8 cellular contexts compared by ENCODE assay signal in genomic region chr6:13813011-13813410, GRCh38. TPM values are rescaled to one million over a fixed set of nuclear protein-coding genes. Genes with fewer than 3 reads are reported as not detected.
DNase-seq lines count a peak whose midpoint lies in the region; ATAC-seq and TF ChIP-seq lines count a peak whose summit lies in the region.

No MANE protein-coding gene starts in this region.

- POLR2A ChIA-PET in activated B cell treated with CpG ODN at 0.5 μM for 24 hours (lab: Charles Lee) = interaction anchor here (1.1 kb wide), 1 partner anchor 238 kb away, joined by 4 read pairs; the partner anchor contains the start of gene SIRT5

- TF ChIP-seq CTCF in activated B cell treated with CpG ODN at 0.5 μM for 24 hours (IDR thresholded peaks at IDR 0.05) (no peak), suprapubic skin (IDR thresholded peaks at IDR 0.05) (no peak)

- H3K27me3 Mint-ChIP-seq in activated CD4-positive, alpha-beta T cell treated with anti-CD3 and anti-CD28 coated beads, Interleukin-2, amount 10 ng/mL, durations not matched to agents 24 days and 14 days = peaks cover 7% of the 10 kb centered on the region
- H3K27me3 Mint-ChIP-seq in activated B cell treated with CpG ODN at 0.5 μM for 24 hours = no peaks in the 10 kb centered on the region

- H3K4me1 Mint-ChIP-seq in activated CD4-positive, alpha-beta T cell treated with anti-CD3 and anti-CD28 coated beads, Interleukin-2, amount 10 ng/mL, durations not matched to agents 24 days and 14 days = peaks cover 28% of the 10 kb centered on the region
- H3K4me1 Mint-ChIP-seq in activated B cell treated with CpG ODN at 0.5 μM for 24 hours = peaks cover 34% of the 10 kb centered on the region

- ATAC-seq in activated B cell treated with CpG ODN at 0.5 μM for 24 hours (ENCODE audit: low read depth) (no peak), GM18868 (IDR thresholded peaks at IDR 0.05; ENCODE audit: unreplicated experiment) (no peak)

- no peaks in the 10 kb centered on the region for H3K9me3 ChIP-seq in iPS-18a (ENCODE audit: control insufficient read depth, low read depth, low read length)
- H3K9me3 ChIP-seq in suprapubic skin = no peaks in the 10 kb centered on the region

- H3K4me1 ChIP-seq in iPS-18a (ENCODE audit: control insufficient read depth, low read depth, low read length) = peaks cover 11% of the 10 kb centered on the region
- H3K4me1 ChIP-seq in suprapubic skin = peaks cover 32% of the 10 kb centered on the region

- intact Hi-C loops in activated CD4-positive, alpha-beta T cell treated with anti-CD3 and anti-CD28 coated beads, Interleukin-2, amount 10 ng/mL, durations not matched to agents 24 days and 14 days (cut with micrococcal nuclease) = loop anchor here (5.0 to 10.0 kb wide), 3 partner anchors 254 to 458 kb away; no protein-coding TSS in a partner anchor
- intact Hi-C loops in activated B cell treated with CpG ODN at 0.5 μM for 24 hours (cut with micrococcal nuclease) = loop anchor here (1.0 to 10.0 kb wide), 4 partner anchors 18 to 1512 kb away; partner anchors contain the start of gene JARID2

- peak overlapping the region; percentile 72 for H3K9ac ChIP-seq in iPS-18a (ENCODE audit: low read length)

- H3K4me3 Mint-ChIP-seq in activated CD4-positive, alpha-beta T cell treated with anti-CD3 and anti-CD28 coated beads, Interleukin-2, amount 10 ng/mL, durations not matched to agents 24 days and 14 days = peak overlapping the region; percentile 88
- H3K4me3 Mint-ChIP-seq in activated B cell treated with CpG ODN at 0.5 μM for 24 hours = peak overlapping the region; percentile 91

- no peaks in the 10 kb centered on the region for H3K27me3 ChIP-seq in iPS-18a (ENCODE audit: control insufficient read depth, insufficient read depth, low read length)
- H3K27me3 ChIP-seq in suprapubic skin = no peaks in the 10 kb centered on the region

- H3K9me3 Mint-ChIP-seq in activated CD4-positive, alpha-beta T cell treated with anti-CD3 and anti-CD28 coated beads, Interleukin-2, amount 10 ng/mL, durations not matched to agents 24 days and 14 days = no peaks in the 10 kb centered on the region
- no peaks in the 10 kb centered on the region for H3K9me3 Mint-ChIP-seq in activated B cell treated with CpG ODN at 0.5 μM for 24 hours

- no peak overlapping the region for H3K27ac ChIP-seq in iPS-18a (ENCODE audit: low read length)
- H3K27ac ChIP-seq in suprapubic skin = peak overlapping the region; percentile 98

- H3K27ac Mint-ChIP-seq in activated CD4-positive, alpha-beta T cell treated with anti-CD3 and anti-CD28 coated beads, Interleukin-2, amount 10 ng/mL, durations not matched to agents 24 days and 14 days = no peak overlapping the region
- H3K27ac Mint-ChIP-seq in activated B cell treated with CpG ODN at 0.5 μM for 24 hours = peak overlapping the region; percentile 63

- no peak for TF ChIP-seq EP300 in suprapubic skin (IDR thresholded peaks at IDR 0.05)

- H3K36me3 ChIP-seq in iPS-18a (ENCODE audit: control insufficient read depth, low read depth, low read length) (peaks cover 7% of the 10 kb centered on the region), suprapubic skin (no peaks in the 10 kb centered on the region)

- H3K4me3 ChIP-seq in iPS-18a (ENCODE audit: low read length) (peak overlapping the region; percentile 86), suprapubic skin (peak overlapping the region; percentile 86)

- DNase-seq in activated CD4-positive, alpha-beta T cell treated with anti-CD3 and anti-CD28 coated beads, Interleukin-2, amount 10 ng/mL, durations not matched to agents 24 days and 14 days = no peak
- DNase-seq in activated CD4-positive, alpha-beta T cell treated with anti-CD3 and anti-CD28 coated beads for 4 hours = no peak
- no peak for DNase-seq in activated B cell treated with CpG ODN at 0.5 μM for 24 hours
- no peak for DNase-seq in suprapubic skin (ENCODE audit: low spot score in 2 of 2)
- no peak for DNase-seq in NCI-H1105 (lab: John Stamatoyannopoulos, UW)
- DNase-seq in kidney glomerular epithelial cell (lab: John Stamatoyannopoulos, UW) = no peak

- H3K36me3 Mint-ChIP-seq in activated CD4-positive, alpha-beta T cell treated with anti-CD3 and anti-CD28 coated beads, Interleukin-2, amount 10 ng/mL, durations not matched to agents 24 days and 14 days (ENCODE audit: low read depth) = peaks cover 9% of the 10 kb centered on the region
- H3K36me3 Mint-ChIP-seq in activated B cell treated with CpG ODN at 0.5 μM for 24 hours (ENCODE audit: low read depth) = peaks cover 6% of the 10 kb centered on the region

- CTCF ChIA-PET in activated B cell treated with CpG ODN at 0.5 μM for 24 hours (lab: Charles Lee) = no interaction called here

- no peak for TF ChIP-seq POLR2A in suprapubic skin (IDR thresholded peaks at IDR 0.05)

- 37% methylated on average over 7 of the region's 7 CpGs for WGBS in suprapubic skin

RNA-seq across cellular contexts. Expression of gene MCUR1, which starts 1.3 kb away (rescaled TPM):
- 39.0 and 43.7 TPM in 2 replicates for total RNA-seq in activated CD4-positive, alpha-beta T cell treated with anti-CD3 and anti-CD28 coated beads, Interleukin-2, amount 10 ng/mL, durations not matched to agents 24 days and 14 days
- 13.6 and 14.1 TPM in 2 replicates for total RNA-seq in activated B cell treated with CpG ODN at 0.5 μM for 24 hours
- 10 to 100 TPM; 20.8 to 30.7 (median 27.8) TPM for total RNA-seq in suprapubic skin
